In genomic region chr2:157898591-157898996, GRCh38 we compare ENCODE assay signal across 9 cellular contexts. TPM values are rescaled to one million over a fixed set of nuclear protein-coding genes. Genes with fewer than 3 reads are reported as not detected.
DNase-seq lines count a peak whose midpoint lies in the region; ATAC-seq, FAIRE-seq and TF ChIP-seq lines count a peak whose summit lies in the region.
"Had no signal": no experiment of that assay in that cellular context is flagged by ENCODE, and none has a peak within 500 bp of the region (broad histone marks: within the 10 kb centered on the region; RNA-seq: fewer than 3 reads in every experiment).

No MANE protein-coding gene starts in this region.

- ATAC-seq in PC-3 (peak; percentile 77), HG02970 (IDR thresholded peaks at IDR 0.05; ENCODE audit: low FRiP score, unreplicated experiment) (no peak), GM19035 (IDR thresholded peaks at IDR 0.05; ENCODE audit: unreplicated experiment) (no peak)

- TF ChIP-seq CTCF in PC-3 (conservative IDR thresholded peaks at IDR 0.05; ENCODE audit: low read depth, low read length) (no peak), testis (IDR thresholded peaks at IDR 0.05) (no peak), D721Med (IDR thresholded peaks at IDR 0.05; ENCODE audit: insufficient read depth, missing control alignments) (no peak)

- H3K4me1 ChIP-seq in PC-3 (ENCODE audit: insufficient read depth, low read length): peaks cover 24% of the 10 kb centered on the region
- no peaks in the 10 kb centered on the region for H3K4me1 ChIP-seq in testis

- no peaks in the 10 kb centered on the region for H3K9me3 ChIP-seq in PC-3 (ENCODE audit: low read length)
- H3K9me3 ChIP-seq in testis: no peaks in the 10 kb centered on the region

- intact Hi-C loops in PC-3 (cut with micrococcal nuclease): no loop called here
- intact Hi-C loops in testis (cut with DNase I; ENCODE audit: low total_unique reads): no loop called here

- H3K36me3 ChIP-seq in PC-3 (ENCODE audit: low read depth, low read length) (no peaks in the 10 kb centered on the region), testis (ENCODE audit: low read depth, missing control alignments) (no peaks in the 10 kb centered on the region)

- FAIRE-seq in D721Med (lab: Jason Lieb, UNC): no peak

- no peak overlapping the region for H3K27ac ChIP-seq in PC-3 (ENCODE audit: low read length)
- H3K27ac ChIP-seq in testis: no peak overlapping the region
- H3K27ac ChIP-seq: HL-60 had no signal

- TF ChIP-seq POLR2A in testis (IDR thresholded peaks at IDR 0.05): no peak

- no peak overlapping the region for H2AFZ ChIP-seq in PC-3 (ENCODE audit: low read length)

- no peaks in the 10 kb centered on the region for H3F3A ChIP-seq in PC-3 (ENCODE audit: low read length, unreplicated experiment)

- no peaks in the 10 kb centered on the region for H3K9me2 ChIP-seq in PC-3 (replicated peaks; ENCODE audit: low read length)

- H4K20me1 ChIP-seq in PC-3 (ENCODE audit: low read length): no peaks in the 10 kb centered on the region

- H3K27me3 ChIP-seq in PC-3 (ENCODE audit: low read length) (no peaks in the 10 kb centered on the region), testis (no peaks in the 10 kb centered on the region)

- DNase-seq in GM04504 (ENCODE audit: low read depth) (peak; percentile 57), PC-3 (peak; percentile 69), kidney glomerular epithelial cell (lab: John Stamatoyannopoulos, UW) (peak; percentile 83), testis (peak; percentile 63), D721Med (ENCODE audit: insufficient read length, low spot score) (no peak)
- peak; percentile 31 for DNase-seq in activated effector memory CD4-positive, alpha-beta T cell treated with Interleukin-2 at 50 U/mL for 16 hours

- no peak overlapping the region for H3K4me2 ChIP-seq in PC-3 (ENCODE audit: low read length)

- POLR2A ChIA-PET in PC-3 (lab: Charles Lee; ENCODE audit: unreplicated experiment): no interaction called here

- H3K79me2 ChIP-seq in PC-3 (ENCODE audit: low read length): no peaks in the 10 kb centered on the region

- CTCF ChIA-PET in PC-3 (lab: Charles Lee): no interaction called here

- WGBS in testis, 2 donors: 25 to 33% methylated on average over 2 of the region's 2 CpGs

- H3K4me3 ChIP-seq in PC-3 (ENCODE audit: low read length) (no peak overlapping the region), testis (no peak overlapping the region)

- no peak overlapping the region for H3K9ac ChIP-seq in PC-3 (ENCODE audit: low read length)

- no TSS peak for BruUV-seq in PC-3 (replicated peaks; lab: Mats Ljungman, UMichigan)

RNA-seq across cellular contexts. Expression of gene ACVR1, which starts 22.5 kb away (rescaled TPM):
- total RNA-seq in PC-3 (2014; rRNA removed) (6.7 and 9.0 TPM in 2 replicates), testis (10 to 100 TPM; 10.3 to 14.9 TPM)
- 15.3 TPM for polyA plus RNA-seq in testis (ENCODE audit: insufficient read depth, low read depth, low replicate concordance)
